ENCODE assay signal across 24 cellular contexts in genomic region chr11:102251423-102251822, GRCh38.
DNase-seq lines count a peak whose midpoint lies in the region; ATAC-seq, FAIRE-seq and TF ChIP-seq lines count a peak whose summit lies in the region.
"Had no signal": no experiment of that assay in that cellular context is flagged by ENCODE, and none has a peak within 500 bp of the region (broad histone marks: within the 10 kb centered on the region; RNA-seq: fewer than 3 reads in every experiment).

No MANE protein-coding gene starts in this region.

- TF ChIP-seq POLR2A in HepG2 (IDR thresholded peaks at IDR 0.05; ENCODE audit: insufficient read depth in 1 of 2, low read depth in 2 of 2, low read length in 2 of 2): no peak
- no peak for TF ChIP-seq POLR2A in right lobe of liver (IDR thresholded peaks at IDR 0.05)

- POLR2A ChIA-PET in HepG2 (lab: Yijun Ruan, JAX): no interaction called here

- H3K36me3 Mint-ChIP-seq in T-helper 17 cell (ENCODE audit: low read depth) (no peaks in the 10 kb centered on the region), neural progenitor cell (peaks cover 2% of the 10 kb centered on the region)

- intact Hi-C loops in HepG2 (cut with micrococcal nuclease; ENCODE audit: unreplicated experiment): no loop called here
- intact Hi-C loops in right lobe of liver (cut with DNase I): no loop called here
- intact Hi-C loops in mucosa of descending colon (cut with DNase I, micrococcal nuclease): no loop called here

- TF ChIP-seq CTCF in HepG2 (CRISPR knock-in tag; IDR thresholded peaks at IDR 0.05) (no peak), right lobe of liver (IDR thresholded peaks at IDR 0.05) (no peak), neural progenitor cell (IDR thresholded peaks at IDR 0.05) (no peak), mucosa of descending colon (IDR thresholded peaks at IDR 0.05) (no peak)

- H3K27ac ChIP-seq in HepG2 (ENCODE audit: extremely low read length, insufficient read depth, low read length) (no peak overlapping the region), right lobe of liver (no peak overlapping the region), neural progenitor cell (no peak overlapping the region)
- H3K27ac ChIP-seq: BLaER1, Peyer's patch had no signal

- no peaks in the 10 kb centered on the region for H3K9me3 ChIP-seq in HepG2 (ENCODE audit: low read length)
- no peaks in the 10 kb centered on the region for H3K9me3 ChIP-seq in right lobe of liver
- no peaks in the 10 kb centered on the region for H3K9me3 ChIP-seq in T-helper 17 cell (ENCODE audit: control insufficient read depth, low read length, poor library complexity, severe bottlenecking)
- no peaks in the 10 kb centered on the region for H3K9me3 ChIP-seq in neural progenitor cell (ENCODE audit: low read depth)
- H3K9me3 ChIP-seq in mucosa of descending colon: no peaks in the 10 kb centered on the region
- H3K9me3 ChIP-seq: BLaER1, Peyer's patch, SK-N-SH had no signal

- CTCF ChIA-PET in HepG2 (lab: Yijun Ruan, JAX; ENCODE audit: low intra/inter-chr PET ratio, low total read pairs): no interaction called here

- H3K27me3 Mint-ChIP-seq in T-helper 17 cell (peaks cover 10% of the 10 kb centered on the region), neural progenitor cell (ENCODE audit: insufficient read depth, low read depth) (peaks cover 2% of the 10 kb centered on the region)
- H3K27me3 Mint-ChIP-seq: CD4-positive, alpha-beta T cell had no signal

- no peak for TF ChIP-seq RAD21 in HepG2 (CRISPR knock-in tag; IDR thresholded peaks at IDR 0.05)

- H4K20me1 ChIP-seq in HepG2 (ENCODE audit: insufficient read depth, low read length) (no peaks in the 10 kb centered on the region), neural progenitor cell (ENCODE audit: low read depth) (no peaks in the 10 kb centered on the region)
- H4K20me1 ChIP-seq: BLaER1 had no signal

- H3K36me3 ChIP-seq in HepG2 (replicated peaks in 1 of 2; ENCODE audit: control insufficient read depth in 1 of 2, insufficient read depth in 2 of 2, low read length in 2 of 2) (no peaks in the 10 kb centered on the region), right lobe of liver (no peaks in the 10 kb centered on the region), neural progenitor cell (no peaks in the 10 kb centered on the region), mucosa of descending colon (ENCODE audit: low read depth) (no peaks in the 10 kb centered on the region)
- H3K36me3 ChIP-seq: BLaER1, Peyer's patch had no signal

- no peak for DNase-seq in HepG2 (ENCODE audit: low spot score)
- DNase-seq in right lobe of liver: no peak
- no peak for DNase-seq in T-helper 17 cell
- no peak for DNase-seq in neural progenitor cell (ENCODE audit: low spot score)
- DNase-seq in mucosa of descending colon: no peak
- no peak for DNase-seq in GOT3 (lab: John Stamatoyannopoulos, UW)
- DNase-seq: CD4-positive, alpha-beta T cell; GM23248; H9; Karpas-422; NCI-H1105 treated with DMSO at 0.1 percent for 48 hours; NCI-H146; NCI-H1930; NCI-H2107; NCI-H446; NCI-H524 treated with DMSO at 0.1 percent for 48 hours; NCI-H774; Peyer's patch; SK-N-SH had no signal

- no peaks in the 10 kb centered on the region for H3F3A ChIP-seq in neural progenitor cell (ENCODE audit: low read depth)

- no peak for ATAC-seq in HepG2
- no peak for ATAC-seq in right lobe of liver
- no peak for ATAC-seq in T-helper 17 cell
- ATAC-seq in mucosa of descending colon: no peak
- ATAC-seq in HG03439 (IDR thresholded peaks at IDR 0.05; ENCODE audit: unreplicated experiment): no peak

- 81% methylated on average over 2 of the region's 2 CpGs for WGBS in HepG2 (ENCODE audit: low lambda C conversion rate)
- 90% methylated on average over 2 of the region's 2 CpGs for WGBS in right lobe of liver (ENCODE audit: insufficient coverage, low coverage, low lambda C conversion rate, missing lambda C conversion rate)

- no peak overlapping the region for H3K4me3 Mint-ChIP-seq in T-helper 17 cell
- H3K4me3 Mint-ChIP-seq in neural progenitor cell: no peak overlapping the region
- H3K4me3 Mint-ChIP-seq: CD4-positive, alpha-beta T cell; H9 had no signal

- H3K27me3 ChIP-seq in HepG2 (ENCODE audit: control insufficient read depth in 1 of 2, insufficient read depth in 2 of 2, low read length in 2 of 2) (no peaks in the 10 kb centered on the region), right lobe of liver (no peaks in the 10 kb centered on the region), neural progenitor cell (no peaks in the 10 kb centered on the region)
- H3K27me3 ChIP-seq: BLaER1, Peyer's patch had no signal

- H2AFZ ChIP-seq in HepG2 (ENCODE audit: low read length) (peak overlapping the region; percentile 27), neural progenitor cell (replicated peaks) (no peak overlapping the region)

- H3K79me2 ChIP-seq in HepG2 (ENCODE audit: insufficient read depth, low read length) (no peaks in the 10 kb centered on the region), neural progenitor cell (ENCODE audit: low read depth) (no peaks in the 10 kb centered on the region)

- in situ Hi-C loops in HepG2 (cut with HindIII; ENCODE audit: extremely low pct_ligation_motif_present, low pct_unique_long_range_greater_than_20kb): no loop called here

- H3K9ac ChIP-seq in HepG2 (ENCODE audit: insufficient read depth, low read depth, low read length) (no peak overlapping the region), neural progenitor cell (no peak overlapping the region)
- H3K9ac ChIP-seq: BLaER1, SK-N-SH had no signal

- H3K27ac Mint-ChIP-seq in T-helper 17 cell (peak overlapping the region; percentile 65), neural progenitor cell (peak overlapping the region; percentile 11)
- H3K27ac Mint-ChIP-seq: CD4-positive, alpha-beta T cell; H9 had no signal

- no peak overlapping the region for H3K4me2 ChIP-seq in HepG2 (ENCODE audit: low read depth, low read length)
- no peak overlapping the region for H3K4me2 ChIP-seq in neural progenitor cell
- H3K4me2 ChIP-seq: BLaER1, SK-N-SH had no signal

- H3K4me3 ChIP-seq in HepG2 (replicated peaks in 1 of 3; ENCODE audit: insufficient read depth in 1 of 3, low read depth in 2 of 3, low read length in 3 of 3) (no peak overlapping the region), right lobe of liver (no peak overlapping the region), neural progenitor cell (no peak overlapping the region), mucosa of descending colon (no peak overlapping the region)
- H3K4me3 ChIP-seq: BLaER1, GM23248, Peyer's patch had no signal

- H3K4me1 ChIP-seq in HepG2 (ENCODE audit: insufficient read depth, low read length): peaks cover 16% of the 10 kb centered on the region
- no peaks in the 10 kb centered on the region for H3K4me1 ChIP-seq in right lobe of liver
- no peaks in the 10 kb centered on the region for H3K4me1 ChIP-seq in neural progenitor cell
- no peaks in the 10 kb centered on the region for H3K4me1 ChIP-seq in mucosa of descending colon (ENCODE audit: low read depth)
- H3K4me1 ChIP-seq: BLaER1 had no signal

- TF ChIP-seq EP300 in HepG2 (IDR thresholded peaks at IDR 0.05; ENCODE audit: low read depth in 2 of 2, low read length in 2 of 2) (no peak), HepG2 (CRISPR knock-in tag; IDR thresholded peaks at IDR 0.05; ENCODE audit: borderline replicate concordance) (no peak)

- H3K9me3 Mint-ChIP-seq in neural progenitor cell: no peaks in the 10 kb centered on the region
- H3K9me3 Mint-ChIP-seq: CD4-positive, alpha-beta T cell; H9 had no signal

- BruUV-seq in HepG2 (replicated peaks; lab: Mats Ljungman, UMichigan): no TSS peak

- H3K4me1 Mint-ChIP-seq in T-helper 17 cell: no peaks in the 10 kb centered on the region
- no peaks in the 10 kb centered on the region for H3K4me1 Mint-ChIP-seq in neural progenitor cell

- FAIRE-seq in HepG2 (lab: Jason Lieb, UNC): no peak
- FAIRE-seq: A204.1, D721Med, GM18507 had no signal

TF ChIP-seq in HepG2, 621 proteins besides CTCF, POLR2A, EP300 and RAD21:
- no peak for TF ChIP-seq CREB3 (CRISPR knock-in tag; IDR thresholded peaks at IDR 0.05)
- TF ChIP-seq ZMYM3 (CRISPR knock-in tag; IDR thresholded peaks at IDR 0.05): no peak
- TF ChIP-seq ISL2 (CRISPR knock-in tag; IDR thresholded peaks at IDR 0.05): no peak
- no peak for TF ChIP-seq TP53 (CRISPR knock-in tag; conservative IDR thresholded peaks at IDR 0.05)
- TF ChIP-seq ZNF124 (CRISPR knock-in tag; IDR thresholded peaks at IDR 0.05): no peak
- no peak for TF ChIP-seq KDM2A (CRISPR knock-in tag; IDR thresholded peaks at IDR 0.05; ENCODE audit: borderline replicate concordance, low read depth)
- no peak for TF ChIP-seq ZFP36L1 (CRISPR knock-in tag; IDR thresholded peaks at IDR 0.05)
- TF ChIP-seq ZNF75D (CRISPR knock-in tag; IDR thresholded peaks at IDR 0.05; ENCODE audit: borderline replicate concordance): no peak
- no peak for TF ChIP-seq IKZF1 (IDR thresholded peaks at IDR 0.05)
- TF ChIP-seq MTF2 (CRISPR knock-in tag; IDR thresholded peaks at IDR 0.05; ENCODE audit: borderline replicate concordance): no peak
